In genomic region chr5:141475625-141476131, GRCh38 we compare ENCODE assay signal across 8 cellular contexts. TPM values are rescaled to one million over a fixed set of nuclear protein-coding genes. Genes with fewer than 3 reads are reported as not detected.
DNase-seq lines count a peak whose midpoint lies in the region; ATAC-seq and TF ChIP-seq lines count a peak whose summit lies in the region.

Gene PCDHGC3 (plus strand): TSS chr5:141475966. CDS start chr5:141476117, 151 bp downstream.

- H3K27me3 ChIP-seq in HUES48 (ENCODE audit: control insufficient read depth, insufficient read depth, low read length), result peaks cover 45% of the 10 kb centered on the region
- no peaks in the 10 kb centered on the region for H3K27me3 ChIP-seq in adrenal gland
- H3K27me3 ChIP-seq in aorta (ENCODE audit: control insufficient read depth in 1 of 2, insufficient read depth in 2 of 2, low read length in 1 of 2), result no peaks in the 10 kb centered on the region

- 0 to 1% (median 1%) methylated on average over 3 to 28 of the region's 28 CpGs for WGBS in adrenal gland, 4 donors
- WGBS in aorta, 2 donors, result 0% methylated on average over 28 of the region's 28 CpGs

- CTCF ChIA-PET in OCI-LY7 (lab: Charles Lee; ENCODE audit: unreplicated experiment), result interaction anchor here (0.5 to 3.8 kb wide), 15 partner anchors 10 to 155 kb away, joined by 3 to 23 read pairs (median 4); partner anchors contain the start of genes PCDHGA12 and TAF7

- no TSS peak for BruUV-seq in OCI-LY7 (replicated peaks; lab: Mats Ljungman, UMichigan)

- no peaks in the 10 kb centered on the region for H3K9me2 ChIP-seq in OCI-LY7 (ENCODE audit: insufficient read depth, low read length)

- no peaks in the 10 kb centered on the region; the same call in 1 of the 2 replicates for H3K9me3 ChIP-seq in HUES48 (ENCODE audit: control insufficient read depth, insufficient read depth, low read length)
- H3K9me3 ChIP-seq in OCI-LY7 (ENCODE audit: low read length), result no peaks in the 10 kb centered on the region
- no peaks in the 10 kb centered on the region for H3K9me3 ChIP-seq in adrenal gland (replicated peaks in 1 of 3)
- H3K9me3 ChIP-seq in aorta (ENCODE audit: control insufficient read depth, low read length), result no peaks in the 10 kb centered on the region

- POLR2A ChIA-PET in OCI-LY7 (lab: Charles Lee), result interaction anchor here (0.9 to 8.0 kb wide), 14 partner anchors 8 to 88 kb away, joined by 3 to 108 read pairs (median 8); no protein-coding TSS in a partner anchor

- H2AFZ ChIP-seq in OCI-LY7 (ENCODE audit: low read length), result peak within 1 kb of the TSS; percentile 97

- peak; percentile 28 to 89 for TF ChIP-seq POLR2A in adrenal gland (IDR thresholded peaks at IDR 0.05)

- peak within 1 kb of the TSS; percentile 53; the same call in 1 of the 2 replicates for H3K9ac ChIP-seq in HUES48 (ENCODE audit: low read depth, low read length)

- ATAC-seq in GM21528 (IDR thresholded peaks at IDR 0.05; ENCODE audit: low FRiP score, unreplicated experiment) (peak; percentile 97), omental fat pad (ENCODE audit: low FRiP score) (peak; percentile 100), aorta (ENCODE audit: low FRiP score) (peak; percentile 96)

- H3K36me3 ChIP-seq in HUES48 (ENCODE audit: control insufficient read depth, insufficient read depth, low read length), result no peaks in the 10 kb centered on the region
- H3K36me3 ChIP-seq in OCI-LY7 (ENCODE audit: insufficient read depth, low read length), result peaks cover 18% of the 10 kb centered on the region; the same call in 1 of the 2 replicates
- no peaks in the 10 kb centered on the region for H3K36me3 ChIP-seq in adrenal gland (replicated peaks in 1 of 2)
- H3K36me3 ChIP-seq in aorta (ENCODE audit: control insufficient read depth in 1 of 2, insufficient read depth in 2 of 2, low read length in 1 of 2), result no peaks in the 10 kb centered on the region

- DNase-seq in Daoy (ENCODE audit: low read depth), result peak; percentile 96
- peak; percentile 85 for DNase-seq in OCI-LY7 (ENCODE audit: low spot score)
- DNase-seq in adrenal gland, result peak; percentile 90 to 98 (median 95)
- peak; percentile 94 for DNase-seq in cardiac septum (ENCODE audit: low spot score)
- DNase-seq in omental fat pad (ENCODE audit: low spot score), result peak; percentile 61
- peak; percentile 95 for DNase-seq in aorta

- H3K79me2 ChIP-seq in OCI-LY7 (ENCODE audit: insufficient read depth, low read depth, low read length), result peaks cover 43% of the 10 kb centered on the region

- H3K4me3 ChIP-seq in HUES48 (ENCODE audit: low read depth, low read length) (peak within 1 kb of the TSS; percentile 75), OCI-LY7 (ENCODE audit: low read depth, low read length, poor library complexity, severe bottlenecking) (peak within 1 kb of the TSS; percentile 79), adrenal gland (peak within 1 kb of the TSS; percentile 45 to 88 (median 64)), aorta (ENCODE audit: low read length in 2 of 2) (peak within 1 kb of the TSS; percentile 6 to 47)

- TF ChIP-seq CTCF in OCI-LY7 (conservative IDR thresholded peaks at IDR 0.05; ENCODE audit: low read length) (peak; percentile 72), adrenal gland (IDR thresholded peaks at IDR 0.05) (peak in 5 of 6 experiments; percentile 26 to 46 (median 38)), omental fat pad (IDR thresholded peaks at IDR 0.05) (no peak)

- H3K4me1 ChIP-seq in HUES48 (ENCODE audit: control insufficient read depth, insufficient read depth, low read length) (peaks cover 4% of the 10 kb centered on the region), OCI-LY7 (ENCODE audit: insufficient read depth, low read length, poor library complexity, severe bottlenecking) (peaks cover 51% of the 10 kb centered on the region), adrenal gland (replicated peaks in 1 of 2) (peaks cover 5 to 42% of the 10 kb centered on the region in 2 donors), aorta (ENCODE audit: control insufficient read depth in 1 of 2, insufficient read depth in 2 of 2, low read length in 2 of 2) (peaks cover 0 to 9% of the 10 kb centered on the region in 2 donors)

- peak within 1 kb of the TSS; percentile 84 for H3K4me2 ChIP-seq in OCI-LY7 (ENCODE audit: low read length)

- no peaks in the 10 kb centered on the region for H4K20me1 ChIP-seq in OCI-LY7 (ENCODE audit: insufficient read depth, low read length)

- intact Hi-C loops in OCI-LY7 (cut with micrococcal nuclease; ENCODE audit: unreplicated experiment), result loop anchor here (1.0 to 5.0 kb wide), 6 partner anchors 32 to 113 kb away; partner anchors contain the start of genes PCDHGA11 and PCDHGA5
- intact Hi-C loops in adrenal gland (cut with DNase I), result loop anchor here (5.0 kb wide), 1 partner anchor 42 kb away; no protein-coding TSS in a partner anchor
- intact Hi-C loops in cardiac septum (cut with DNase I), result loop anchor here (2.0 to 5.0 kb wide), 3 partner anchors 33 to 81 kb away; no protein-coding TSS in a partner anchor
- intact Hi-C loops in aorta (cut with DNase I), result loop anchor here (2.0 to 5.0 kb wide), 4 partner anchors 37 to 85 kb away; no protein-coding TSS in a partner anchor

- H3K27ac ChIP-seq in HUES48 (ENCODE audit: low read depth, low read length) (peak within 1 kb of the TSS; percentile 40), OCI-LY7 (ENCODE audit: low read depth, low read length, poor library complexity, severe bottlenecking) (peak within 1 kb of the TSS; percentile 50), adrenal gland (peak within 1 kb of the TSS; percentile 71 to 94 (median 82)), aorta (ENCODE audit: low read depth in 1 of 2, low read length in 2 of 2) (peak within 1 kb of the TSS in 1 of 2 donors; percentile 62)

RNA-seq across cellular contexts. Expression of gene PCDHGC3, which starts in this region (rescaled TPM):
- 37.0 and 41.5 TPM in 2 replicates for total RNA-seq in Daoy (2014; rRNA removed; shearing (Covaris generic))
- total RNA-seq in OCI-LY7 (2014; rRNA removed; shearing (Covaris generic)), result 20.4 and 27.2 TPM in 2 replicates
- total RNA-seq in OCI-LY7 (2022) (59.7 and 60.0 TPM in 2 replicates), adrenal gland (100 to 1,000 TPM in 1 of 8 donors, 10 to 100 TPM in 7; 43.3 to 103 (median 77.6) TPM), cardiac septum (16.9 TPM), omental fat pad (10 to 100 TPM; 34.8 to 83.1 (median 41.9) TPM), aorta (100 to 1,000 TPM in 1 of 2 donors, 10 to 100 TPM in 1; 67.3 to 116 TPM)
- polyA plus RNA-seq in adrenal gland (100 to 1,000 TPM in 1 of 3 donors, 10 to 100 TPM in 2; 70.4 to 112 (median 90.9) TPM), aorta (10 to 100 TPM; 23.9 to 99.0 TPM)

Comparison
In these comparisons a context has a peak if more than half of its experiments do, and no peak if none do; other contexts are left out.
1. H3K4me3 ChIP-seq: peak in every context shown above with its lines; median percentile 79 in OCI-LY7; 75 in HUES48; 64 in adrenal gland; 26 in aorta.
2. CTCF ChIP-seq: peak in OCI-LY7 (single experiment) and adrenal gland (5 of 6); none in omental fat pad (0 of 3).
3. Peak in every context shown above with its lines, with median percentiles within 50 percentile points of each other: DNase-seq and ATAC-seq.